Comparison of ENCODE assay signal across 1 cellular context in the genomic region with DNA sequence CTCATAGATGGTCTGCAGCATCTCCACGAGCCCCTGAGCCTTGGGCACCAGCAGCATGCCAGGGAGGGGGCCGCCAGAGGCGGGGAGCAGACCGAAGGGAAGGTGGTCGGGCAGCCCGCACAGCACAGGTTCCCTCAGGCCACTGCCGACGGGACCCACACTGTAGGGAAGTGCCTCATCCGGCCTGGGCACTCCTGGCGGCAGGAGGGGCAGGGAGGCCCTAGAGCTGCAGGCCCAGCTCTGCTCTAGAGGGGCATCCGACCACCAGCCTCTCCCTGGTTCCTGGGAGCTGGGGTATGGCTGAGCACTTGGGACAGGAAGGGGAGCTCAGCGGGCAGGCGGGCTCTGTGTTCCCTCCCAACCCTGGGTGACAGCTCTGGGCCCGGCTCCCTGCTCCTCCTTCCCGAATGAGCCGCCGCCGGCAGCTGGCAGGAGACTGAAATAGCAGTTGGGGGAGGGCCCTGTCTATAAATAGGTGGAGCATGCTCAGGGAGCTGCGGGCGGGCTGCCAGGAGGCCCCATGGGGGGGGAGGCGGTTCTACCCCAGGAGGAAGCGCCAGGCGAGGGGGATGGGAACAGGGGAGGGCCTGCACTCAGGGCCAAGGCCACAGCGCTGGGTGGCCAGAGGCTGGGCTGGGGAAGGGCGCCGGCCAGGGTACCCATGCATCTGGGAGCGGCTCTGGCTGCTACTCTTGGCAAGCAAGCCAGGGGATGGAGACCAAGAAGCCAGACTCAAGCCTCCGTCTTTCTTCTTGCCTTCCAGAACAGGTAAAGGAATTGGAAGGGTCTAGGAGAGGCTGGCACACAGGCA.
TF ChIP-seq lines count a peak whose summit lies in the region.

No MANE protein-coding gene starts in this region.

TF ChIP-seq in HepG2, 621 proteins besides CTCF, POLR2A, EP300 and RAD21 (continued from another document and continues in another):
- TF ChIP-seq, protein P1, sequence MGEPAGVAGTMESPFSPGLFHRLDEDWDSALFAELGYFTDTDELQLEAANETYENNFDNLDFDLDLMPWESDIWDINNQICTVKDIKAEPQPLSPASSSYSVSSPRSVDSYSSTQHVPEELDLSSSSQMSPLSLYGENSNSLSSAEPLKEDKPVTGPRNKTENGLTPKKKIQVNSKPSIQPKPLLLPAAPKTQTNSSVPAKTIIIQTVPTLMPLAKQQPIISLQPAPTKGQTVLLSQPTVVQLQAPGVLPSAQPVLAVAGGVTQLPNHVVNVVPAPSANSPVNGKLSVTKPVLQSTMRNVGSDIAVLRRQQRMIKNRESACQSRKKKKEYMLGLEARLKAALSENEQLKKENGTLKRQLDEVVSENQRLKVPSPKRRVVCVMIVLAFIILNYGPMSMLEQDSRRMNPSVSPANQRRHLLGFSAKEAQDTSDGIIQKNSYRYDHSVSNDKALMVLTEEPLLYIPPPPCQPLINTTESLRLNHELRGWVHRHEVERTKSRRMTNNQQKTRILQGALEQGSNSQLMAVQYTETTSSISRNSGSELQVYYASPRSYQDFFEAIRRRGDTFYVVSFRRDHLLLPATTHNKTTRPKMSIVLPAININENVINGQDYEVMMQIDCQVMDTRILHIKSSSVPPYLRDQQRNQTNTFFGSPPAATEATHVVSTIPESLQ (CRISPR knock-in tag; conservative IDR thresholded peaks at IDR 0.05) = no peak; the same call in 1 of the 2 replicates
- no peak for TF ChIP-seq ZNF562 (CRISPR knock-in tag; IDR thresholded peaks at IDR 0.05; ENCODE audit: borderline replicate concordance)
- TF ChIP-seq, protein P2, sequence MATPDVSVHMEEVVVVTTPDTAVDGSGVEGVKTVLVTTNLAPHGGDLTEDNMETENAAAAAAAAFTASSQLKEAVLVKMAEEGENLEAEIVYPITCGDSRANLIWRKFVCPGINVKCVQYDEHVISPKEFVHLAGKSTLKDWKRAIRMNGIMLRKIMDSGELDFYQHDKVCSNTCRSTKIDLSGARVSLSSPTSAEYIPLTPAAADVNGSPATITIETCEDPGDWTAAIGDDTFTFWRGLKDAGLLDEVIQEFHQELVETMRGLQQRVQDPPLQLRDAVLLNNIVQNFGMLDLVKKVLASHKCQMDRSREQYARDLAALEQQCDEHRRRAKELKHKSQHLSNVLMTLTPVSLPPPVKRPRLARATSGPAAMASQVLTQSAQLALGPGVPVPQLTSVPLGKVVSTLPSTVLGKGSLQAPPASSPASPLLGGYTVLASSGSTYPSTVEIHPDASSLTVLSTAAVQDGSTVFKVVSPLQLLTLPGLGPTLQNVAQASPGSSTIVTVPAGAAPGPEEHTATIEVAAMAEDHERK (CRISPR knock-in tag; IDR thresholded peaks at IDR 0.05; ENCODE audit: low read depth) = 0 out of 2 replicates have a peak, but pooled peaks have one; percentile 37
- TF ChIP-seq, protein P3, sequence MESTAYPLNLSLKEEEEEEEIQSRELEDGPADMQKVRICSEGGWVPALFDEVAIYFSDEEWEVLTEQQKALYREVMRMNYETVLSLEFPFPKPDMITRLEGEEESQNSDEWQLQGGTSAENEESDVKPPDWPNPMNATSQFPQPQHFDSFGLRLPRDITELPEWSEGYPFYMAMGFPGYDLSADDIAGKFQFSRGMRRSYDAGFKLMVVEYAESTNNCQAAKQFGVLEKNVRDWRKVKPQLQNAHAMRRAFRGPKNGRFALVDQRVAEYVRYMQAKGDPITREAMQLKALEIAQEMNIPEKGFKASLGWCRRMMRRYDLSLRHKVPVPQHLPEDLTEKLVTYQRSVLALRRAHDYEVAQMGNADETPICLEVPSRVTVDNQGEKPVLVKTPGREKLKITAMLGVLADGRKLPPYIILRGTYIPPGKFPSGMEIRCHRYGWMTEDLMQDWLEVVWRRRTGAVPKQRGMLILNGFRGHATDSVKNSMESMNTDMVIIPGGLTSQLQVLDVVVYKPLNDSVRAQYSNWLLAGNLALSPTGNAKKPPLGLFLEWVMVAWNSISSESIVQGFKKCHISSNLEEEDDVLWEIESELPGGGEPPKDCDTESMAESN (CRISPR knock-in tag; conservative IDR thresholded peaks at IDR 0.05) = peak; percentile 97
- TF ChIP-seq ZNF614 (CRISPR knock-in tag; IDR thresholded peaks at IDR 0.05; ENCODE audit: borderline replicate concordance) = peak; percentile 88
- TF ChIP-seq, protein P4, sequence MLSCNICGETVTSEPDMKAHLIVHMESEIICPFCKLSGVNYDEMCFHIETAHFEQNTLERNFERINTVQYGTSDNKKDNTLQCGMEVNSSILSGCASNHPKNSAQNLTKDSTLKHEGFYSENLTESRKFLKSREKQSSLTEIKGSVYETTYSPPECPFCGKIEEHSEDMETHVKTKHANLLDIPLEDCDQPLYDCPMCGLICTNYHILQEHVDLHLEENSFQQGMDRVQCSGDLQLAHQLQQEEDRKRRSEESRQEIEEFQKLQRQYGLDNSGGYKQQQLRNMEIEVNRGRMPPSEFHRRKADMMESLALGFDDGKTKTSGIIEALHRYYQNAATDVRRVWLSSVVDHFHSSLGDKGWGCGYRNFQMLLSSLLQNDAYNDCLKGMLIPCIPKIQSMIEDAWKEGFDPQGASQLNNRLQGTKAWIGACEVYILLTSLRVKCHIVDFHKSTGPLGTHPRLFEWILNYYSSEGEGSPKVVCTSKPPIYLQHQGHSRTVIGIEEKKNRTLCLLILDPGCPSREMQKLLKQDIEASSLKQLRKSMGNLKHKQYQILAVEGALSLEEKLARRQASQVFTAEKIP (CRISPR knock-in tag; IDR thresholded peaks at IDR 0.05; ENCODE audit: borderline replicate concordance) = no peak
- TF ChIP-seq GTF3A (CRISPR knock-in tag; conservative IDR thresholded peaks at IDR 0.05) = 0 out of 2 replicates have a peak, but pooled peaks have one; percentile 72
- TF ChIP-seq KLF15 (CRISPR knock-in tag; IDR thresholded peaks at IDR 0.05; ENCODE audit: borderline replicate concordance) = no peak
- peak; percentile 82 for TF ChIP-seq ELF1 (CRISPR knock-in tag; IDR thresholded peaks at IDR 0.05)
- TF ChIP-seq ZSCAN20 (CRISPR knock-in tag; IDR thresholded peaks at IDR 0.05; ENCODE audit: borderline replicate concordance) = peak; percentile 81; the same call in 1 of the 2 replicates
- TF ChIP-seq, protein P5, sequence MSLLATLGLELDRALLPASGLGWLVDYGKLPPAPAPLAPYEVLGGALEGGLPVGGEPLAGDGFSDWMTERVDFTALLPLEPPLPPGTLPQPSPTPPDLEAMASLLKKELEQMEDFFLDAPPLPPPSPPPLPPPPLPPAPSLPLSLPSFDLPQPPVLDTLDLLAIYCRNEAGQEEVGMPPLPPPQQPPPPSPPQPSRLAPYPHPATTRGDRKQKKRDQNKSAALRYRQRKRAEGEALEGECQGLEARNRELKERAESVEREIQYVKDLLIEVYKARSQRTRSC (CRISPR knock-in tag; IDR thresholded peaks at IDR 0.05; ENCODE audit: low read depth) = no peak
- no peak for TF ChIP-seq RBAK (CRISPR knock-in tag; IDR thresholded peaks at IDR 0.05)
- TF ChIP-seq ZNF484 (CRISPR knock-in tag; IDR thresholded peaks at IDR 0.05; ENCODE audit: borderline replicate concordance, low read depth) = no peak
- peak; percentile 14; the same call in 1 of the 2 replicates for TF ChIP-seq ZNF564 (CRISPR knock-in tag; IDR thresholded peaks at IDR 0.05)
- peak; percentile 95; the same call in 1 of the 2 replicates for TF ChIP-seq ZNF234 (CRISPR knock-in tag; conservative IDR thresholded peaks at IDR 0.05)
- TF ChIP-seq, protein P6, sequence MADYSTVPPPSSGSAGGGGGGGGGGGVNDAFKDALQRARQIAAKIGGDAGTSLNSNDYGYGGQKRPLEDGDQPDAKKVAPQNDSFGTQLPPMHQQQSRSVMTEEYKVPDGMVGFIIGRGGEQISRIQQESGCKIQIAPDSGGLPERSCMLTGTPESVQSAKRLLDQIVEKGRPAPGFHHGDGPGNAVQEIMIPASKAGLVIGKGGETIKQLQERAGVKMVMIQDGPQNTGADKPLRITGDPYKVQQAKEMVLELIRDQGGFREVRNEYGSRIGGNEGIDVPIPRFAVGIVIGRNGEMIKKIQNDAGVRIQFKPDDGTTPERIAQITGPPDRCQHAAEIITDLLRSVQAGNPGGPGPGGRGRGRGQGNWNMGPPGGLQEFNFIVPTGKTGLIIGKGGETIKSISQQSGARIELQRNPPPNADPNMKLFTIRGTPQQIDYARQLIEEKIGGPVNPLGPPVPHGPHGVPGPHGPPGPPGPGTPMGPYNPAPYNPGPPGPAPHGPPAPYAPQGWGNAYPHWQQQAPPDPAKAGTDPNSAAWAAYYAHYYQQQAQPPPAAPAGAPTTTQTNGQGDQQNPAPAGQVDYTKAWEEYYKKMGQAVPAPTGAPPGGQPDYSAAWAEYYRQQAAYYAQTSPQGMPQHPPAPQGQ (CRISPR knock-in tag; IDR thresholded peaks at IDR 0.05; ENCODE audit: borderline replicate concordance) = no peak
- peak; percentile 83 for TF ChIP-seq CREM (IDR thresholded peaks at IDR 0.05)
- no peak for TF ChIP-seq CREM (CRISPR knock-in tag; IDR thresholded peaks at IDR 0.05)
- TF ChIP-seq, protein P7, sequence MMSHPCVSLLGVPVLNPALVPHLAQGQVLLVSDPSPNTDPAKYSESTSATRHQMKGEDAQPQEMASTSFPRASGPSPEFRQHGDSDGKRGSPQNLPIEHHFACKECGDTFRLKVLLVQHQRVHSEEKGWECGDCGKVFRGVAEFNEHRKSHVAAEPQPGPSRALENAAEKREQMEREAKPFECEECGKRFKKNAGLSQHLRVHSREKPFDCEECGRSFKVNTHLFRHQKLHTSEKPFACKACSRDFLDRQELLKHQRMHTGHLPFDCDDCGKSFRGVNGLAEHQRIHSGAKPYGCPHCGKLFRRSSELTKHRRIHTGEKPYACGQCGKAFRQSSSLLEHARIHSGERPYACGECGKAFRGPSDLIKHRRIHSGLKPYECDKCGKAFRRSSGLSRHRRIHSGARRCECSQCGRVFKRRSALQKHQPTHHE (CRISPR knock-in tag; IDR thresholded peaks at IDR 0.05; ENCODE audit: borderline replicate concordance) = peak; percentile 95
- TF ChIP-seq HHEX (CRISPR knock-in tag; IDR thresholded peaks at IDR 0.05) = peak; percentile 34; the same call in 1 of the 2 replicates
- TF ChIP-seq MATR3 (CRISPR knock-in tag; IDR thresholded peaks at IDR 0.05) = no peak
- TF ChIP-seq TOE1 (CRISPR knock-in tag; IDR thresholded peaks at IDR 0.05) = 0 out of 2 replicates have a peak, but pooled peaks have one; percentile 39
- TF ChIP-seq JUNB (CRISPR knock-in tag; IDR thresholded peaks at IDR 0.05; ENCODE audit: borderline replicate concordance) = peak; percentile 63; the same call in 1 of the 2 replicates
- TF ChIP-seq, protein P8, sequence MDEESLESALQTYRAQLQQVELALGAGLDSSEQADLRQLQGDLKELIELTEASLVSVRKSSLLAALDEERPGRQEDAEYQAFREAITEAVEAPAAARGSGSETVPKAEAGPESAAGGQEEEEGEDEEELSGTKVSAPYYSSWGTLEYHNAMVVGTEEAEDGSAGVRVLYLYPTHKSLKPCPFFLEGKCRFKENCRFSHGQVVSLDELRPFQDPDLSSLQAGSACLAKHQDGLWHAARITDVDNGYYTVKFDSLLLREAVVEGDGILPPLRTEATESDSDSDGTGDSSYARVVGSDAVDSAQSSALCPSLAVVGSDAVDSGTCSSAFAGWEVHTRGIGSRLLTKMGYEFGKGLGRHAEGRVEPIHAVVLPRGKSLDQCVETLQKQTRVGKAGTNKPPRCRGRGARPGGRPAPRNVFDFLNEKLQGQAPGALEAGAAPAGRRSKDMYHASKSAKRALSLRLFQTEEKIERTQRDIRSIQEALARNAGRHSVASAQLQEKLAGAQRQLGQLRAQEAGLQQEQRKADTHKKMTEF (CRISPR knock-in tag; IDR thresholded peaks at IDR 0.05) = peak; percentile 99
- peak; percentile 65 for TF ChIP-seq ZNF883 (CRISPR knock-in tag; IDR thresholded peaks at IDR 0.05; ENCODE audit: not compliant biosample characterization)
- peak; percentile 100 for TF ChIP-seq ZNF788 (CRISPR knock-in tag; IDR thresholded peaks at IDR 0.05; ENCODE audit: borderline replicate concordance)
- TF ChIP-seq ZNF577 (CRISPR knock-in tag; IDR thresholded peaks at IDR 0.05; ENCODE audit: borderline replicate concordance, low read depth) = 0 out of 2 replicates have a peak, but pooled peaks have one; percentile 39
- TF ChIP-seq ZNF660 (CRISPR knock-in tag; IDR thresholded peaks at IDR 0.05; ENCODE audit: borderline replicate concordance, low read depth) = no peak
- TF ChIP-seq, protein P9, sequence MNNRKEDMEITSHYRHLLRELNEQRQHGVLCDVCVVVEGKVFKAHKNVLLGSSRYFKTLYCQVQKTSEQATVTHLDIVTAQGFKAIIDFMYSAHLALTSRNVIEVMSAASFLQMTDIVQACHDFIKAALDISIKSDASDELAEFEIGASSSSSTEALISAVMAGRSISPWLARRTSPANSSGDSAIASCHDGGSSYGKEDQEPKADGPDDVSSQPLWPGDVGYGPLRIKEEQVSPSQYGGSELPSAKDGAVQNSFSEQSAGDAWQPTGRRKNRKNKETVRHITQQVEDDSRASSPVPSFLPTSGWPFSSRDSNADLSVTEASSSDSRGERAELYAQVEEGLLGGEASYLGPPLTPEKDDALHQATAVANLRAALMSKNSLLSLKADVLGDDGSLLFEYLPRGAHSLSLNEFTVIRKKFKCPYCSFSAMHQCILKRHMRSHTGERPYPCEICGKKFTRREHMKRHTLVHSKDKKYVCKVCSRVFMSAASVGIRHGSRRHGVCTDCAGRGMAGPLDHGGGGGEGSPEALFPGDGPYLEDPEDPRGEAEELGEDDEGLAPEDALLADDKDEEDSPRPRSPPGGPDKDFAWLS (CRISPR knock-in tag; IDR thresholded peaks at IDR 0.05; ENCODE audit: borderline replicate concordance) = peak; percentile 95
- peak; percentile 100 for TF ChIP-seq ZNF430 (CRISPR knock-in tag; IDR thresholded peaks at IDR 0.05)
- no peak; the same call in 1 of the 2 replicates for TF ChIP-seq TP53 (CRISPR knock-in tag; conservative IDR thresholded peaks at IDR 0.05)
- TF ChIP-seq, protein P10, sequence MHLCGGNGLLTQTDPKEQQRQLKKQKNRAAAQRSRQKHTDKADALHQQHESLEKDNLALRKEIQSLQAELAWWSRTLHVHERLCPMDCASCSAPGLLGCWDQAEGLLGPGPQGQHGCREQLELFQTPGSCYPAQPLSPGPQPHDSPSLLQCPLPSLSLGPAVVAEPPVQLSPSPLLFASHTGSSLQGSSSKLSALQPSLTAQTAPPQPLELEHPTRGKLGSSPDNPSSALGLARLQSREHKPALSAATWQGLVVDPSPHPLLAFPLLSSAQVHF (CRISPR knock-in tag; IDR thresholded peaks at IDR 0.05) = peak; percentile 71; the same call in 1 of the 2 replicates
- TF ChIP-seq ZNF263 (CRISPR knock-in tag; IDR thresholded peaks at IDR 0.05) = peak; percentile 45
- TF ChIP-seq DMAP1 (CRISPR knock-in tag; IDR thresholded peaks at IDR 0.05) = peak; percentile 79
- TF ChIP-seq, protein P11, sequence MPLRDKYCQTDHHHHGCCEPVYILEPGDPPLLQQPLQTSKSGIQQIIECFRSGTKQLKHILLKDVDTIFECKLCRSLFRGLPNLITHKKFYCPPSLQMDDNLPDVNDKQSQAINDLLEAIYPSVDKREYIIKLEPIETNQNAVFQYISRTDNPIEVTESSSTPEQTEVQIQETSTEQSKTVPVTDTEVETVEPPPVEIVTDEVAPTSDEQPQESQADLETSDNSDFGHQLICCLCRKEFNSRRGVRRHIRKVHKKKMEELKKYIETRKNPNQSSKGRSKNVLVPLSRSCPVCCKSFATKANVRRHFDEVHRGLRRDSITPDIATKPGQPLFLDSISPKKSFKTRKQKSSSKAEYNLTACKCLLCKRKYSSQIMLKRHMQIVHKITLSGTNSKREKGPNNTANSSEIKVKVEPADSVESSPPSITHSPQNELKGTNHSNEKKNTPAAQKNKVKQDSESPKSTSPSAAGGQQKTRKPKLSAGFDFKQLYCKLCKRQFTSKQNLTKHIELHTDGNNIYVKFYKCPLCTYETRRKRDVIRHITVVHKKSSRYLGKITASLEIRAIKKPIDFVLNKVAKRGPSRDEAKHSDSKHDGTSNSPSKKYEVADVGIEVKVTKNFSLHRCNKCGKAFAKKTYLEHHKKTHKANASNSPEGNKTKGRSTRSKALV (CRISPR knock-in tag; IDR thresholded peaks at IDR 0.05) = peak; percentile 50; the same call in 1 of the 2 replicates
- no peak for TF ChIP-seq ZNF773 (CRISPR knock-in tag; IDR thresholded peaks at IDR 0.05; ENCODE audit: borderline replicate concordance)
